9 cellular contexts compared by ENCODE assay signal in the genomic region with DNA sequence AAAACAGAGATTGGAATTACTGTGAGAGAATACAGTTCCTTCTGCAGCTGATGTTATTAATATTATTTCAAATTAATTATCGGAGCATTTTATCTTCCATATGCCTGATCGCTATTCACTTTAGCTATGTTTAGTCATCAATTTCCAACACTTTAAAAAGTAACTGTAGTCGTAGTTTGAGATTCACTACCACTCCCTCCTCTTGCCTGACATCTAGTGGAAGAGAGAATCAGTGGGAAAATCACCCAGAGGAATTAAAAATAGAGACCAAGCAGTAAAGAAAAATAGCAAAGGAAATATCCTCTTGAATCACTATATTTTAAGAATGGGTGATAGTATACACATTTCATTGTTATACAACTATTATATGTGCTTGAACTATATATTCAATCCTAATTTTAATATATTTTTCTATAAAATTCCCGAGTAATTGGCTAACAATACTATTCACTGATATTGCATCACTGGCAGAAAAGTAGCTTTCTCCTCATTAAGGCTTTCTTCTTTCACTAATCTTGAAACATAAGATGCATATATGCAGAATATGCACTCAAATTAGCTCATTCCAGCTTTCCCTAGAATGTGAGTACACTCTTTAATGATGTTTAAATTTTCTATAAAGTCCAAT.
DNase-seq lines count a peak whose midpoint lies in the region; ATAC-seq and TF ChIP-seq lines count a peak whose summit lies in the region.
"Had no signal": no experiment of that assay in that cellular context is flagged by ENCODE, and none has a peak within 500 bp of the region (broad histone marks: within the 10 kb centered on the region; RNA-seq: fewer than 3 reads in every experiment).

No MANE protein-coding gene starts in this region.

- no peaks in the 10 kb centered on the region for H4K20me1 ChIP-seq in OCI-LY1 (ENCODE audit: insufficient read depth, low read length)

- no peak overlapping the region for H3K27ac ChIP-seq in 22Rv1
- no peak overlapping the region for H3K27ac ChIP-seq in OCI-LY1 (ENCODE audit: low read depth, low read length, poor library complexity, severe bottlenecking)

- no peaks in the 10 kb centered on the region for H3K79me2 ChIP-seq in OCI-LY1 (ENCODE audit: insufficient read depth, low read length)

- no peaks in the 10 kb centered on the region for H3K4me1 Mint-ChIP-seq in naive thymus-derived CD8-positive, alpha-beta T cell

- POLR2A ChIA-PET in naive thymus-derived CD8-positive, alpha-beta T cell (lab: Charles Lee): no interaction called here

- no peak overlapping the region for H2AFZ ChIP-seq in OCI-LY1 (ENCODE audit: low read length)

- ATAC-seq in omental fat pad (ENCODE audit: low FRiP score) (no peak), HG02678 (IDR thresholded peaks at IDR 0.05; ENCODE audit: unreplicated experiment) (no peak), HG02870 (IDR thresholded peaks at IDR 0.05; ENCODE audit: unreplicated experiment) (no peak)
- ATAC-seq in naive thymus-derived CD8-positive, alpha-beta T cell: no peak

- no peak overlapping the region for H3K4me3 Mint-ChIP-seq in naive thymus-derived CD8-positive, alpha-beta T cell

- H3K9ac ChIP-seq in OCI-LY1 (ENCODE audit: low read length): no peak overlapping the region

- H3K4me1 ChIP-seq in OCI-LY1 (ENCODE audit: insufficient read depth, low read length, severe bottlenecking): peaks cover 9% of the 10 kb centered on the region

- H3K36me3 ChIP-seq in OCI-LY1 (ENCODE audit: insufficient read depth, low read length): no peaks in the 10 kb centered on the region

- H3K9me3 Mint-ChIP-seq in naive thymus-derived CD8-positive, alpha-beta T cell: peaks cover 0 to 20% (median 9%) of the 10 kb centered on the region in 9 donors

- no peak overlapping the region for H3K4me2 ChIP-seq in OCI-LY1 (ENCODE audit: low read length)

- H3K9me2 ChIP-seq in OCI-LY1 (ENCODE audit: low read depth, low read length): no peaks in the 10 kb centered on the region

- H3K9me3 ChIP-seq in OCI-LY1 (ENCODE audit: low read length): no peaks in the 10 kb centered on the region

- H3K27ac Mint-ChIP-seq in naive thymus-derived CD8-positive, alpha-beta T cell: no peak overlapping the region

- H3K36me3 Mint-ChIP-seq in naive thymus-derived CD8-positive, alpha-beta T cell: no peaks in the 10 kb centered on the region

- peak; percentile 28 for DNase-seq in H4 (ENCODE audit: low spot score)
- DNase-seq in fibroblast of mammary gland (ENCODE audit: low read depth): peak; percentile 2
- no peak for DNase-seq in omental fat pad (ENCODE audit: low spot score)
- DNase-seq in naive thymus-derived CD8-positive, alpha-beta T cell: no peak
- DNase-seq: activated gamma-delta T cell treated with Interleukin-2 at 50 U/mL for 16 hours had no signal

- no peaks in the 10 kb centered on the region for H3F3A ChIP-seq in OCI-LY1 (ENCODE audit: insufficient read depth, low read length)

- H3K4me3 ChIP-seq in OCI-LY1 (ENCODE audit: low read depth, low read length, poor library complexity, severe bottlenecking) (no peak overlapping the region), fibroblast of mammary gland (ENCODE audit: control insufficient read depth, low read depth, low read length) (no peak overlapping the region)

- TF ChIP-seq CTCF in 22Rv1 (IDR thresholded peaks at IDR 0.05): peak; percentile 88
- TF ChIP-seq CTCF in OCI-LY1 (IDR thresholded peaks at IDR 0.05; ENCODE audit: low read length): peak; percentile 9; the same call in 1 of the 2 replicates
- peak; percentile 35 for TF ChIP-seq CTCF in fibroblast of mammary gland (conservative IDR thresholded peaks at IDR 0.05; ENCODE audit: control insufficient read depth, insufficient read depth, low read depth, low read length)
- TF ChIP-seq CTCF in omental fat pad (IDR thresholded peaks at IDR 0.05): no peak

- no peaks in the 10 kb centered on the region for H3K27me3 ChIP-seq in OCI-LY1 (ENCODE audit: insufficient read depth, low read length)

- H3K27me3 Mint-ChIP-seq in naive thymus-derived CD8-positive, alpha-beta T cell: no peaks in the 10 kb centered on the region

Comparison
In these comparisons a context has a peak if more than half of its experiments do, and no peak if none do; other contexts are left out.
1. CTCF ChIP-seq: peak in 22Rv1 (single experiment), OCI-LY1 (single experiment) and fibroblast of mammary gland (single experiment); none in omental fat pad (0 of 3).
2. DNase-seq: peak in H4 (single experiment) and fibroblast of mammary gland (single experiment); none in omental fat pad (single experiment) and naive thymus-derived CD8-positive, alpha-beta T cell (0 of 10).